Comparison of ENCODE assay signal across 1 cellular context in the genomic region with DNA sequence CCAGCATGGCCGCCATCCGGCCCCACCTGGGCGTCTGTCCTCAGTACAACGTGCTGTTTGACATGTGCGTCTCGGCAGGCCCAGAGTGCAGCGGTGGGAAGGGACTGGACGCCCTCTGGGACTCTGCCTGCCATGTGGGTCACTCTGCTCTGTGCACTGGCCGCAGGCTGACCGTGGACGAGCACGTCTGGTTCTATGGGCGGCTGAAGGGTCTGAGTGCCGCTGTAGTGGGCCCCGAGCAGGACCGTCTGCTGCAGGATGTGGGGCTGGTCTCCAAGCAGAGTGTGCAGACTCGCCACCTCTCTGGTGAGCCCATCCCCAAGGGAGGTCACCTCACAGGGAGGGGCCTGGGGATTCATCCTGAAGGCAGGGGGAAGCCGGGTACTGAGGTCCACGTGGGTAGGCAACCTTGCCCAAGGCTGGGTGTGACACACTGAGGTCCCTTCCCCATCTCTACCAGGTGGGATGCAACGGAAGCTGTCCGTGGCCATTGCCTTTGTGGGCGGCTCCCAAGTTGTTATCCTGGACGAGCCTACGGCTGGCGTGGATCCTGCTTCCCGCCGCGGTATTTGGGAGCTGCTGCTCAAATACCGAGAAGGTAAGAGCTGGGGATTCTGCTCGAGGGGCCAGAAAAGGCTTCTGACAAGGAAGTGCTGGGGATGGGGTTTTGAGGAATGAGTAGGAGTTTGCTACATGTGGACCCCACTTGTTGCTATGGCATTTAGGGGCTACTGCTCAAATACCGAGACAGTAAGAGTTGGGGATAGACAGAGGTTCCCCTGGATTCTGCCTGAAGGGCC.
TF ChIP-seq lines count a peak whose summit lies in the region.

No MANE protein-coding gene starts in this region.

TF ChIP-seq in HepG2, 621 proteins besides CTCF, POLR2A, EP300 and RAD21 (continued from another document and continues in another):
- TF ChIP-seq, protein P1, sequence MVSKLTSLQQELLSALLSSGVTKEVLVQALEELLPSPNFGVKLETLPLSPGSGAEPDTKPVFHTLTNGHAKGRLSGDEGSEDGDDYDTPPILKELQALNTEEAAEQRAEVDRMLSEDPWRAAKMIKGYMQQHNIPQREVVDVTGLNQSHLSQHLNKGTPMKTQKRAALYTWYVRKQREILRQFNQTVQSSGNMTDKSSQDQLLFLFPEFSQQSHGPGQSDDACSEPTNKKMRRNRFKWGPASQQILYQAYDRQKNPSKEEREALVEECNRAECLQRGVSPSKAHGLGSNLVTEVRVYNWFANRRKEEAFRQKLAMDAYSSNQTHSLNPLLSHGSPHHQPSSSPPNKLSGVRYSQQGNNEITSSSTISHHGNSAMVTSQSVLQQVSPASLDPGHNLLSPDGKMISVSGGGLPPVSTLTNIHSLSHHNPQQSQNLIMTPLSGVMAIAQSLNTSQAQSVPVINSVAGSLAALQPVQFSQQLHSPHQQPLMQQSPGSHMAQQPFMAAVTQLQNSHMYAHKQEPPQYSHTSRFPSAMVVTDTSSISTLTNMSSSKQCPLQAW (CRISPR knock-in tag; IDR thresholded peaks at IDR 0.05) = no peak
- TF ChIP-seq CENPX (CRISPR knock-in tag; IDR thresholded peaks at IDR 0.05) (no peak), NCOA2 (CRISPR knock-in tag; IDR thresholded peaks at IDR 0.05) (no peak), PHF20 (CRISPR knock-in tag; IDR thresholded peaks at IDR 0.05) (peak; percentile 56; the same call in 1 of the 2 replicates), ZNF547 (CRISPR knock-in tag; IDR thresholded peaks at IDR 0.05) (peak; percentile 88; the same call in 1 of the 2 replicates), SIX1 (CRISPR knock-in tag; IDR thresholded peaks at IDR 0.05; ENCODE audit: borderline replicate concordance) (no peak), ZNF891 (CRISPR knock-in tag; IDR thresholded peaks at IDR 0.05) (peak; percentile 49; the same call in 1 of the 2 replicates), ZSCAN21 (CRISPR knock-in tag; IDR thresholded peaks at IDR 0.05; ENCODE audit: borderline replicate concordance) (peak; percentile 65; the same call in 1 of the 2 replicates), MZF1 (CRISPR knock-in tag; IDR thresholded peaks at IDR 0.05; ENCODE audit: borderline replicate concordance) (peak; percentile 92; the same call in 1 of the 2 replicates), IKZF1 (IDR thresholded peaks at IDR 0.05) (no peak), RFXAP (CRISPR knock-in tag; IDR thresholded peaks at IDR 0.05; ENCODE audit: borderline replicate concordance) (no peak; the same call in 1 of the 2 replicates), TFE3 (CRISPR knock-in tag; IDR thresholded peaks at IDR 0.05) (peak; percentile 49), KAT7 (CRISPR knock-in tag; IDR thresholded peaks at IDR 0.05; ENCODE audit: borderline replicate concordance) (no peak; the same call in 1 of the 2 replicates), ZNF720 (CRISPR knock-in tag; IDR thresholded peaks at IDR 0.05) (no peak), POGZ (CRISPR knock-in tag; IDR thresholded peaks at IDR 0.05) (no peak), KLF12 (CRISPR knock-in tag; IDR thresholded peaks at IDR 0.05; ENCODE audit: borderline replicate concordance) (no peak), ZNF501 (CRISPR knock-in tag; IDR thresholded peaks at IDR 0.05) (peak; percentile 87), ARID3A (IDR thresholded peaks at IDR 0.05; ENCODE audit: low read depth, low read length) (no peak), ZNF737 (CRISPR knock-in tag; IDR thresholded peaks at IDR 0.05; ENCODE audit: borderline replicate concordance) (no peak; the same call in 1 of the 2 replicates), LCORL (IDR thresholded peaks at IDR 0.05) (no peak), LCORL (CRISPR knock-in tag; IDR thresholded peaks at IDR 0.05) (peak; percentile 77; the same call in 1 of the 2 replicates), NFYB (CRISPR knock-in tag; IDR thresholded peaks at IDR 0.05) (no peak), NR2F6 (IDR thresholded peaks at IDR 0.05) (no peak; the same call in 1 of the 2 replicates), NR2F6 (CRISPR knock-in tag; IDR thresholded peaks at IDR 0.05) (no peak), ZNF816 (CRISPR knock-in tag; IDR thresholded peaks at IDR 0.05; ENCODE audit: borderline replicate concordance) (no peak), ZFP90 (CRISPR knock-in tag; IDR thresholded peaks at IDR 0.05; ENCODE audit: borderline replicate concordance) (no peak), ZNF788 (CRISPR knock-in tag; IDR thresholded peaks at IDR 0.05; ENCODE audit: borderline replicate concordance) (peak; percentile 80; the same call in 1 of the 2 replicates), ZNF326 (CRISPR knock-in tag; IDR thresholded peaks at IDR 0.05; ENCODE audit: borderline replicate concordance) (no peak), SETDB1 (CRISPR knock-in tag; IDR thresholded peaks at IDR 0.05; ENCODE audit: borderline replicate concordance) (no peak), MTA3 (CRISPR knock-in tag; IDR thresholded peaks at IDR 0.05) (no peak), ZNF839 (CRISPR knock-in tag; IDR thresholded peaks at IDR 0.05; ENCODE audit: borderline replicate concordance) (no peak), SOX13 (IDR thresholded peaks at IDR 0.05) (no peak), SOX13 (CRISPR knock-in tag; conservative IDR thresholded peaks at IDR 0.05 in 1 of 2, IDR thresholded peaks at IDR 0.05 in 1 of 2) (peak in 1 of 2 experiments; percentile 15; a peak in 1 of 4 replicates), MEF2D (CRISPR knock-in tag; IDR thresholded peaks at IDR 0.05) (peak; percentile 95), ZNF256 (CRISPR knock-in tag; conservative IDR thresholded peaks at IDR 0.05) (peak; percentile 54; the same call in 1 of the 2 replicates), MYNN (CRISPR knock-in tag; IDR thresholded peaks at IDR 0.05; ENCODE audit: low read depth) (no peak), PRPF4 (IDR thresholded peaks at IDR 0.05; ENCODE audit: low read depth, low read length, poor library complexity, severe bottlenecking) (no peak), FOXJ3 (CRISPR knock-in tag; IDR thresholded peaks at IDR 0.05; ENCODE audit: borderline replicate concordance) (no peak), KDM1A (CRISPR knock-in tag; IDR thresholded peaks at IDR 0.05) (no peak), STAT5B (CRISPR knock-in tag; IDR thresholded peaks at IDR 0.05) (0 out of 2 replicates have a peak, but pooled peaks have one; percentile 35), ESRRA (CRISPR knock-in tag; IDR thresholded peaks at IDR 0.05; ENCODE audit: low read depth) (peak; percentile 77; the same call in 1 of the 2 replicates), ZBTB42 (CRISPR knock-in tag; IDR thresholded peaks at IDR 0.05) (no peak)
- TF ChIP-seq, protein P2, sequence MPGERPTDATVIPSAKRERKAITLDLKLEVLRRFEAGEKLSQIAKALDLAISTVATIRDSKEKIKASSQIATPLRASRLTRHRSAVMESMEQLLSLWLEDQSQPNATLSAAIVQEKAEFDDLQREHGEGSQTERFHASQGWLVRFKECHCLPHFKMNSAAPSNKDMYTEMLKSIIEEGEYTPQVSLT (CRISPR knock-in tag; IDR thresholded peaks at IDR 0.05; ENCODE audit: borderline replicate concordance, low read depth) = no peak
- TF ChIP-seq, protein P3, sequence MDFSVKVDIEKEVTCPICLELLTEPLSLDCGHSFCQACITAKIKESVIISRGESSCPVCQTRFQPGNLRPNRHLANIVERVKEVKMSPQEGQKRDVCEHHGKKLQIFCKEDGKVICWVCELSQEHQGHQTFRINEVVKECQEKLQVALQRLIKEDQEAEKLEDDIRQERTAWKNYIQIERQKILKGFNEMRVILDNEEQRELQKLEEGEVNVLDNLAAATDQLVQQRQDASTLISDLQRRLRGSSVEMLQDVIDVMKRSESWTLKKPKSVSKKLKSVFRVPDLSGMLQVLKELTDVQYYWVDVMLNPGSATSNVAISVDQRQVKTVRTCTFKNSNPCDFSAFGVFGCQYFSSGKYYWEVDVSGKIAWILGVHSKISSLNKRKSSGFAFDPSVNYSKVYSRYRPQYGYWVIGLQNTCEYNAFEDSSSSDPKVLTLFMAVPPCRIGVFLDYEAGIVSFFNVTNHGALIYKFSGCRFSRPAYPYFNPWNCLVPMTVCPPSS (IDR thresholded peaks at IDR 0.05) = no peak
- TF ChIP-seq, protein P4, sequence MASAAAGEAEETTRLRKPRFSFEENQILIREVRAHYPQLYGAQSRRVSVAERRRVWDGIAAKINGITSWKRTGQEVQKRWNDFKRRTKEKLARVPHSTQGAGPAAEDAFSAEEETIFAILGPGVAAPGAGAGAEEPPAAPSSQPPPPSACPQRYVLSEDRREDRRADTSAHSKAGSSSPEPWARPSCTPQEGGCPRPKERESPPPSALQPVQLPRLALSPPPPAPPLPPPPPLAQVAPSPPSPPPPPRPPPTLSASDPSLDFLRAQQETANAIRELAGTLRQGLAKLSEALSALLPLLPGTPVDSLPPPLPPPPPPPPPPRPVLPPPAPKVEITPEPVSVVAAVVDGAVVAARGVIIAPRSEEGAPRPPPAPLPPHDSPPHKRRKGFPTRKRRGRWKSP (CRISPR knock-in tag; IDR thresholded peaks at IDR 0.05) = peak; percentile 73; the same call in 1 of the 2 replicates
- TF ChIP-seq, protein P5, sequence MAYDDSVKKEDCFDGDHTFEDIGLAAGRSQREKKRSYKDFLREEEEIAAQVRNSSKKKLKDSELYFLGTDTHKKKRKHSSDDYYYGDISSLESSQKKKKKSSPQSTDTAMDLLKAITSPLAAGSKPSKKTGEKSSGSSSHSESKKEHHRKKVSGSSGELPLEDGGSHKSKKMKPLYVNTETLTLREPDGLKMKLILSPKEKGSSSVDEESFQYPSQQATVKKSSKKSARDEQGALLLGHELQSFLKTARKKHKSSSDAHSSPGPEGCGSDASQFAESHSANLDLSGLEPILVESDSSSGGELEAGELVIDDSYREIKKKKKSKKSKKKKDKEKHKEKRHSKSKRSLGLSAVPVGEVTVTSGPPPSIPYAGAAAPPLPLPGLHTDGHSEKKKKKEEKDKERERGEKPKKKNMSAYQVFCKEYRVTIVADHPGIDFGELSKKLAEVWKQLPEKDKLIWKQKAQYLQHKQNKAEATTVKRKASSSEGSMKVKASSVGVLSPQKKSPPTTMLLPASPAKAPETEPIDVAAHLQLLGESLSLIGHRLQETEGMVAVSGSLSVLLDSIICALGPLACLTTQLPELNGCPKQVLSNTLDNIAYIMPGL (CRISPR knock-in tag; IDR thresholded peaks at IDR 0.05; ENCODE audit: borderline replicate concordance in 1 of 2, low read depth in 1 of 2) = peak; percentile 23 to 50; a peak in 2 of 4 replicates
- TF ChIP-seq, protein P6, sequence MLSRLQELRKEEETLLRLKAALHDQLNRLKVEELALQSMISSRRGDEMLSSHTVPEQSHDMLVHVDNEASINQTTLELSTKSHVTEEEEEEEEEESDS (CRISPR knock-in tag; IDR thresholded peaks at IDR 0.05; ENCODE audit: borderline replicate concordance) = no peak
- TF ChIP-seq, protein P7, sequence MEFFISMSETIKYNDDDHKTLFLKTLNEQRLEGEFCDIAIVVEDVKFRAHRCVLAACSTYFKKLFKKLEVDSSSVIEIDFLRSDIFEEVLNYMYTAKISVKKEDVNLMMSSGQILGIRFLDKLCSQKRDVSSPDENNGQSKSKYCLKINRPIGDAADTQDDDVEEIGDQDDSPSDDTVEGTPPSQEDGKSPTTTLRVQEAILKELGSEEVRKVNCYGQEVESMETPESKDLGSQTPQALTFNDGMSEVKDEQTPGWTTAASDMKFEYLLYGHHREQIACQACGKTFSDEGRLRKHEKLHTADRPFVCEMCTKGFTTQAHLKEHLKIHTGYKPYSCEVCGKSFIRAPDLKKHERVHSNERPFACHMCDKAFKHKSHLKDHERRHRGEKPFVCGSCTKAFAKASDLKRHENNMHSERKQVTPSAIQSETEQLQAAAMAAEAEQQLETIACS (CRISPR knock-in tag; IDR thresholded peaks at IDR 0.05) = no peak
- TF ChIP-seq, protein P8, sequence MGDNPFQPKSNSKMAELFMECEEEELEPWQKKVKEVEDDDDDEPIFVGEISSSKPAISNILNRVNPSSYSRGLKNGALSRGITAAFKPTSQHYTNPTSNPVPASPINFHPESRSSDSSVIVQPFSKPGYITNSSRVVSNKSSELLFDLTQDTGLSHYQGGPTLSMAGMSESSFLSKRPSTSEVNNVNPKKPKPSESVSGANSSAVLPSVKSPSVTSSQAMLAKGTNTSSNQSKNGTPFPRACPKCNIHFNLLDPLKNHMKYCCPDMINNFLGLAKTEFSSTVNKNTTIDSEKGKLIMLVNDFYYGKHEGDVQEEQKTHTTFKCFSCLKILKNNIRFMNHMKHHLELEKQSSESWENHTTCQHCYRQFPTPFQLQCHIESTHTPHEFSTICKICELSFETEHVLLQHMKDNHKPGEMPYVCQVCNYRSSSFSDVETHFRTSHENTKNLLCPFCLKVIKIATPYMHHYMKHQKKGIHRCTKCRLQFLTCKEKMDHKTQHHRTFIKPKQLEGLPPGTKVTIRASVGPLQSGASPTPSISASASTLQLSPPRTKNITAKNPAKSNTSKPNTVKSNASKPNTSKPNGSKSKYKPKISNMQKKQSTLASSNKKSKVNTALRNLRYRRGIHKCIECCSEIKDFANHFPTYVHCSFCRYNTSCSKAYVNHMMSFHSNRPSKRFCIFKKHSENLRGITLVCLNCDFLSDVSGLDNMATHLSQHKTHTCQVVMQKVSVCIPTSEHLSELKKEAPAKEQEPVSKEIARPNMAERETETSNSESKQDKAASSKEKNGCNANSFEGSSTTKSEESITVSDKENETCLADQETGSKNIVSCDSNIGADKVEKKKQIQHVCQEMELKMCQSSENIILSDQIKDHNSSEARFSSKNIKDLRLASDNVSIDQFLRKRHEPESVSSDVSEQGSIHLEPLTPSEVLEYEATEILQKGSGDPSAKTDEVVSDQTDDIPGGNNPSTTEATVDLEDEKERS (CRISPR knock-in tag; IDR thresholded peaks at IDR 0.05) = peak; percentile 93
